In genomic region chr17:42275527-42276358, GRCh38 we compare ENCODE assay signal across 8 cellular contexts. TPM values are rescaled to one million over a fixed set of nuclear protein-coding genes. Genes with fewer than 3 reads are reported as not detected.
DNase-seq lines count a peak whose midpoint lies in the region; ATAC-seq, FAIRE-seq and TF ChIP-seq lines count a peak whose summit lies in the region.

No MANE protein-coding gene starts in this region.

- 0 to 1% methylated on average over 2 to 39 of the region's 82 CpGs for WGBS in transverse colon (ENCODE audit: low coverage in 1 of 2), 2 donors

- peaks cover 50% of the 10 kb centered on the region for H3K79me2 ChIP-seq in endothelial cell of umbilical vein (ENCODE audit: control insufficient read depth, insufficient read depth, low read length)

- H3K9me1 ChIP-seq in endothelial cell of umbilical vein (replicated peaks; ENCODE audit: control insufficient read depth, extremely low read depth, insufficient read depth, low read length) = no peaks in the 10 kb centered on the region

- H4K20me1 ChIP-seq in endothelial cell of umbilical vein (replicated peaks; ENCODE audit: control insufficient read depth, extremely low read depth, insufficient read depth, low read length) = no peaks in the 10 kb centered on the region

- H3K4me2 ChIP-seq in endothelial cell of umbilical vein (ENCODE audit: insufficient read depth, low read length) = peak overlapping the region; percentile 88

- H3K4me3 Mint-ChIP-seq in IgD-negative memory B cell = peak overlapping the region; percentile 93 to 99 (median 96)
- peak overlapping the region; percentile 95 to 100 (median 98) for H3K4me3 Mint-ChIP-seq in naive thymus-derived CD4-positive, alpha-beta T cell

- POLR2A ChIA-PET in endothelial cell of umbilical vein (lab: Charles Lee) = interaction anchor here (0.6 kb wide), 2 partner anchors 27 to 133 kb away, joined by 3 to 4 read pairs; no protein-coding TSS in a partner anchor
- POLR2A ChIA-PET in naive thymus-derived CD4-positive, alpha-beta T cell (lab: Charles Lee) = interaction anchor here (0.7 to 18.1 kb wide), 12 partner anchors 8 to 258 kb away, joined by 3 to 321 read pairs (median 4); partner anchors contain the start of genes DNAJC7, GHDC and STAT5A

- dilution Hi-C loops in endothelial cell of umbilical vein (cut with MboI; ENCODE audit: extremely low pct_ligation_motif_present, low sequenced_read_pairs) = no loop called here

- no peak for TF ChIP-seq EP300 in transverse colon (IDR thresholded peaks at IDR 0.05; ENCODE audit: low read depth)

- no peaks in the 10 kb centered on the region for H3K36me3 ChIP-seq in endothelial cell of umbilical vein (ENCODE audit: control insufficient read depth in 2 of 2, extremely low read depth in 1 of 2, insufficient read depth in 2 of 2, low read length in 2 of 2)
- peaks cover 0 to 4% (median 0%) of the 10 kb centered on the region in 3 experiments for H3K36me3 ChIP-seq in naive thymus-derived CD4-positive, alpha-beta T cell (ENCODE audit: control insufficient read depth in 2 of 3, insufficient read depth in 3 of 3, low read length in 3 of 3)
- no peaks in the 10 kb centered on the region for H3K36me3 ChIP-seq in transverse colon

- peaks cover 43 to 51% (median 49%) of the 10 kb centered on the region in 3 donors for H3K4me1 Mint-ChIP-seq in IgD-negative memory B cell
- peaks cover 36 to 61% (median 55%) of the 10 kb centered on the region in 7 donors for H3K4me1 Mint-ChIP-seq in naive thymus-derived CD4-positive, alpha-beta T cell

- H2AFZ ChIP-seq in endothelial cell of umbilical vein (ENCODE audit: low read depth, low read length) = peak overlapping the region; percentile 75

- TF ChIP-seq CTCF in endothelial cell of umbilical vein (IDR thresholded peaks at IDR 0.05; ENCODE audit: extremely low read depth in 1 of 2, insufficient read depth in 1 of 2, low read depth in 1 of 2, low read length in 2 of 2) (no peak), transverse colon (IDR thresholded peaks at IDR 0.05) (no peak)

- in situ Hi-C loops in transverse colon (cut with MboI; ENCODE audit: low pct_ligation_motif_present in 1 of 4, low pct_unique_long_range_greater_than_20kb in 1 of 4, low sequenced_read_pairs in 3 of 4) = no loop called here

- peak; percentile 61 for ATAC-seq in GM19324 (IDR thresholded peaks at IDR 0.05; ENCODE audit: low FRiP score, unreplicated experiment)
- peak; percentile 51 for ATAC-seq in naive thymus-derived CD4-positive, alpha-beta T cell

- H3K9me3 ChIP-seq in endothelial cell of umbilical vein (replicated peaks; ENCODE audit: control insufficient read depth, insufficient read depth, low read length) (no peaks in the 10 kb centered on the region), transverse colon (no peaks in the 10 kb centered on the region)
- H3K9me3 ChIP-seq in naive thymus-derived CD4-positive, alpha-beta T cell (ENCODE audit: control insufficient read depth in 2 of 3, low read length in 3 of 3) = no peaks in the 10 kb centered on the region

- peak overlapping the region; percentile 65 to 96 (median 79) for H3K4me3 ChIP-seq in endothelial cell of umbilical vein (replicated peaks in 1 of 3; ENCODE audit: insufficient read depth in 1 of 3, low read depth in 1 of 3, low read length in 3 of 3)
- peak overlapping the region; percentile 93 for H3K4me3 ChIP-seq in naive thymus-derived CD4-positive, alpha-beta T cell (ENCODE audit: low read length)
- H3K4me3 ChIP-seq in transverse colon = peak overlapping the region; percentile 87 to 100 (median 94)

- DNase-seq in AG08396 (ENCODE audit: low spot score) (peak; percentile 46), endothelial cell of umbilical vein (ENCODE audit: low read depth, low spot score) (peak; percentile 64), transverse colon (peak; percentile 19), frontal cortex (ENCODE audit: low spot score in 2 of 2) (no peak)
- peak; percentile 38 for DNase-seq in activated CD4-positive, alpha-beta T cell treated with anti-CD3 and anti-CD28 coated beads, Interleukin-2, amount 50 U/mL, for 1 hour
- DNase-seq in naive thymus-derived CD4-positive, alpha-beta T cell = peak in 8 of 9 donors; percentile 24 to 54 (median 38)

- H3K27ac Mint-ChIP-seq in IgD-negative memory B cell = peak overlapping the region; percentile 79 to 96 (median 88)
- H3K27ac Mint-ChIP-seq in naive thymus-derived CD4-positive, alpha-beta T cell = peak overlapping the region; percentile 90 to 99 (median 97)

- peaks cover 16% of the 10 kb centered on the region for H3K4me1 ChIP-seq in endothelial cell of umbilical vein (ENCODE audit: control insufficient read depth, extremely low read depth, insufficient read depth, low read length)
- peaks cover 36 to 37% of the 10 kb centered on the region in 2 donors for H3K4me1 ChIP-seq in naive thymus-derived CD4-positive, alpha-beta T cell (ENCODE audit: control insufficient read depth in 2 of 2, insufficient read depth in 2 of 2, low read length in 2 of 2)
- H3K4me1 ChIP-seq in transverse colon = peaks cover 0 to 55% (median 25%) of the 10 kb centered on the region in 4 donors

- CTCF ChIA-PET in endothelial cell of umbilical vein (lab: Charles Lee) = interaction anchor here (1.1 to 2.7 kb wide), 4 partner anchors 24 to 252 kb away, joined by 3 to 35 read pairs (median 6); no protein-coding TSS in a partner anchor
- CTCF ChIA-PET in naive thymus-derived CD4-positive, alpha-beta T cell (lab: Charles Lee) = interaction anchor here (0.6 to 3.6 kb wide), 7 partner anchors 8 to 139 kb away, joined by 3 to 20 read pairs (median 5); no protein-coding TSS in a partner anchor

- peaks cover 2% of the 10 kb centered on the region for H3K27me3 Mint-ChIP-seq in IgD-negative memory B cell
- no peaks in the 10 kb centered on the region for H3K27me3 Mint-ChIP-seq in naive thymus-derived CD4-positive, alpha-beta T cell

- H3K9me3 Mint-ChIP-seq in IgD-negative memory B cell = no peaks in the 10 kb centered on the region
- peaks cover 0 to 2% (median 0%) of the 10 kb centered on the region in 11 donors for H3K9me3 Mint-ChIP-seq in naive thymus-derived CD4-positive, alpha-beta T cell

- TF ChIP-seq POLR2A in endothelial cell of umbilical vein (IDR thresholded peaks at IDR 0.05; ENCODE audit: low read depth, low read length) (peak; percentile 80), transverse colon (IDR thresholded peaks at IDR 0.05) (no peak)

- intact Hi-C loops in endothelial cell of umbilical vein (cut with micrococcal nuclease) = loop anchor here (1.0 to 10.0 kb wide), 4 partner anchors 23 to 141 kb away; no protein-coding TSS in a partner anchor
- intact Hi-C loops in naive thymus-derived CD4-positive, alpha-beta T cell (cut with micrococcal nuclease) = loop anchor here (1.0 to 2.0 kb wide), 5 partner anchors 12 to 113 kb away; partner anchors contain the start of gene STAT3 (in 1 of the 2)
- intact Hi-C loops in transverse colon (cut with DNase I; ENCODE audit: low total_unique reads) = no loop called here

- no TSS peak for BruUV-seq in endothelial cell of umbilical vein (replicated peaks; lab: Mats Ljungman, UMichigan)

- FAIRE-seq in endothelial cell of umbilical vein (lab: Jason Lieb, UNC) = no peak
- FAIRE-seq in frontal cortex (lab: Jason Lieb, UNC) = no peak

- peak overlapping the region; percentile 59 for H3K27ac ChIP-seq in endothelial cell of umbilical vein (ENCODE audit: insufficient read depth, low read depth, low read length)
- peak overlapping the region; percentile 90 for H3K27ac ChIP-seq in naive thymus-derived CD4-positive, alpha-beta T cell (ENCODE audit: low read depth, low read length)
- peak overlapping the region; percentile 89 to 97 (median 92) for H3K27ac ChIP-seq in transverse colon

- peaks cover 3% of the 10 kb centered on the region for H3K36me3 Mint-ChIP-seq in IgD-negative memory B cell
- peaks cover 0 to 10% (median 4%) of the 10 kb centered on the region in 5 donors for H3K36me3 Mint-ChIP-seq in naive thymus-derived CD4-positive, alpha-beta T cell

- H3K27me3 ChIP-seq in endothelial cell of umbilical vein (ENCODE audit: control insufficient read depth in 2 of 2, insufficient read depth in 2 of 2, low read length in 2 of 2) (no peaks in the 10 kb centered on the region), transverse colon (no peaks in the 10 kb centered on the region)
- no peaks in the 10 kb centered on the region for H3K27me3 ChIP-seq in naive thymus-derived CD4-positive, alpha-beta T cell (ENCODE audit: control insufficient read depth in 2 of 2, insufficient read depth in 2 of 2, low read length in 2 of 2)

- H3K9ac ChIP-seq in endothelial cell of umbilical vein (replicated peaks; ENCODE audit: extremely low read depth, insufficient read depth, low read length) = peak overlapping the region; percentile 84

TF ChIP-seq in endothelial cell of umbilical vein, 7 proteins besides CTCF, POLR2A, EP300 and RAD21 (continues in another document):
- TF ChIP-seq MYC (IDR thresholded peaks at IDR 0.05; ENCODE audit: low read depth, low read length) = no peak

RNA-seq across cellular contexts. Expression of gene STAT5B, which starts 0.4 kb away (rescaled TPM):
- polyA plus RNA-seq in IgD-negative memory B cell (60.4 TPM), endothelial cell of umbilical vein (42.0 and 43.3 TPM in 2 replicates)
- total RNA-seq in endothelial cell of umbilical vein (53.1 and 53.7 TPM in 2 replicates), transverse colon (100 to 1,000 TPM in 2 of 4 donors, 10 to 100 TPM in 2; 51.3 to 151 (median 79.1) TPM), frontal cortex (17.5 TPM)
- 28.6 and 34.2 TPM in 2 replicates for polyA plus RNA-seq in endothelial cell of umbilical vein (2011; cell fraction: cytosol; rRNA removed)
- 136 and 143 TPM in 2 replicates for polyA plus RNA-seq in endothelial cell of umbilical vein (2011; cell fraction: nucleus; rRNA removed)
- polyA plus RNA-seq in endothelial cell of umbilical vein (2012) = 30.8 and 35.1 TPM in 2 replicates
- 54.8 and 62.4 TPM in 2 replicates for polyA minus RNA-seq in endothelial cell of umbilical vein
- polyA minus RNA-seq in endothelial cell of umbilical vein (2011; cell fraction: cytosol; rRNA and poly(A)+ RNA removed) = 30.0 TPM
- polyA minus RNA-seq in endothelial cell of umbilical vein (2011; cell fraction: nucleus; rRNA and poly(A)+ RNA removed) = 45.8 and 49.5 TPM in 2 replicates
- 100 to 1,000 TPM; 143 to 192 (median 183) TPM for total RNA-seq in naive thymus-derived CD4-positive, alpha-beta T cell
- polyA plus RNA-seq in naive thymus-derived CD4-positive, alpha-beta T cell = 100 to 1,000 TPM in 1 of 2 donors, 10 to 100 TPM in 1; 98.0 to 135 TPM

RNA-seq across cellular contexts. Expression of gene STAT5A, which starts 12.6 kb away (rescaled TPM):
- 63.0 TPM for polyA plus RNA-seq in IgD-negative memory B cell
- 23.4 and 23.6 TPM in 2 replicates for total RNA-seq in endothelial cell of umbilical vein
- polyA plus RNA-seq in endothelial cell of umbilical vein = 18.0 and 18.2 TPM in 2 replicates
- 13.6 and 13.9 TPM in 2 replicates for polyA plus RNA-seq in endothelial cell of umbilical vein (2011; cell fraction: cytosol; rRNA removed)
- polyA plus RNA-seq in endothelial cell of umbilical vein (2011; cell fraction: nucleus; rRNA removed) = 24.5 and 28.1 TPM in 2 replicates
- polyA plus RNA-seq in endothelial cell of umbilical vein (2012) = 15.8 and 19.2 TPM in 2 replicates
- polyA minus RNA-seq in endothelial cell of umbilical vein = 30.7 and 33.7 TPM in 2 replicates
- polyA minus RNA-seq in endothelial cell of umbilical vein (2011; cell fraction: cytosol; rRNA and poly(A)+ RNA removed) = 9.0 TPM
- polyA minus RNA-seq in endothelial cell of umbilical vein (2011; cell fraction: nucleus; rRNA and poly(A)+ RNA removed) = 9.1 and 13.5 TPM in 2 replicates
- total RNA-seq in naive thymus-derived CD4-positive, alpha-beta T cell = 100 to 1,000 TPM; 111 to 162 (median 150) TPM
- 100 to 1,000 TPM in 1 of 2 donors, 10 to 100 TPM in 1; 72.8 to 150 TPM for polyA plus RNA-seq in naive thymus-derived CD4-positive, alpha-beta T cell
- total RNA-seq in transverse colon = 10 to 100 TPM; 36.2 to 93.7 (median 50.3) TPM
- total RNA-seq in frontal cortex = 1.6 TPM

Comparison
In these comparisons a context has a peak if more than half of its experiments do, and no peak if none do; other contexts are left out.
1. DNase-seq: peak in AG08396 (single experiment), activated CD4-positive, alpha-beta T cell treated with anti-CD3 and anti-CD28 coated beads, Interleukin-2, amount 50 U/mL, for 1 hour (single experiment), endothelial cell of umbilical vein (single experiment), naive thymus-derived CD4-positive, alpha-beta T cell (8 of 9) and transverse colon (single experiment); none in frontal cortex (0 of 2).
2. Peak in every context shown above with its lines, with median percentiles within 50 percentile points of each other: H3K27ac ChIP-seq and H3K4me3 ChIP-seq.